In genomic region chr20:62633571-62634329, GRCh38 we compare ENCODE assay signal across 20 cellular contexts. TPM values are rescaled to one million over a fixed set of nuclear protein-coding genes. Genes with fewer than 3 reads are reported as not detected.
DNase-seq lines count a peak whose midpoint lies in the region; ATAC-seq and TF ChIP-seq lines count a peak whose summit lies in the region.
"Had no signal": no experiment of that assay in that cellular context is flagged by ENCODE, and none has a peak within 500 bp of the region (broad histone marks: within the 10 kb centered on the region; RNA-seq: fewer than 3 reads in every experiment).

No MANE protein-coding gene starts in this region.

- H3K9me3 ChIP-seq in GM23248 (ENCODE audit: low read depth) (no peaks in the 10 kb centered on the region), Panc1 (ENCODE audit: control insufficient read depth, insufficient read depth, low read depth, low read length) (no peaks in the 10 kb centered on the region)
- H3K9me3 ChIP-seq: SK-N-SH had no signal

- H3K79me2 ChIP-seq in GM23248 (ENCODE audit: insufficient read depth): no peaks in the 10 kb centered on the region

- H3K4me3 ChIP-seq in GM23248 (no peak overlapping the region), Panc1 (ENCODE audit: low read depth in 2 of 2, low read length in 2 of 2) (no peak overlapping the region), fibroblast of villous mesenchyme (ENCODE audit: low read depth, low read length) (no peak overlapping the region), retinal pigment epithelial cell (ENCODE audit: low read length) (no peak overlapping the region)

- H3K27me3 ChIP-seq in GM23248 (replicated peaks; ENCODE audit: insufficient read depth) (peaks cover 24% of the 10 kb centered on the region), Panc1 (ENCODE audit: control insufficient read depth, insufficient read depth, low read length) (no peaks in the 10 kb centered on the region)

- H3K36me3 ChIP-seq in GM23248 (ENCODE audit: low read depth) (no peaks in the 10 kb centered on the region), Panc1 (ENCODE audit: control insufficient read depth, insufficient read depth, low read length) (no peaks in the 10 kb centered on the region)

- H3K4me1 ChIP-seq in GM23248 (ENCODE audit: insufficient read depth) (no peaks in the 10 kb centered on the region), Panc1 (ENCODE audit: control insufficient read depth, insufficient read depth, low read length) (peaks cover 49% of the 10 kb centered on the region)

- no peak overlapping the region for H2AFZ ChIP-seq in GM23248

- H3K4me2 ChIP-seq in GM23248 (ENCODE audit: unreplicated experiment): no peak overlapping the region
- H3K4me2 ChIP-seq: KMS-11, SK-N-SH had no signal

- POLR2A ChIA-PET in Panc1 (lab: Charles Lee): interaction anchor here (0.7 kb wide), 1 partner anchor 13 kb away, joined by 5 read pairs; no protein-coding TSS in a partner anchor

- no peak overlapping the region for H3K9ac ChIP-seq in GM23248
- H3K9ac ChIP-seq: KMS-11, SK-N-SH had no signal

- no peaks in the 10 kb centered on the region for H3K9me2 ChIP-seq in GM23248 (ENCODE audit: insufficient read depth)
- H3K9me2 ChIP-seq: SK-N-SH had no signal

- CTCF ChIA-PET in Panc1 (lab: Charles Lee): no interaction called here

- intact Hi-C loops in Panc1 (cut with micrococcal nuclease; ENCODE audit: unreplicated experiment): no loop called here

- in situ Hi-C loops in GM23248 (cut with MboI): no loop called here
- in situ Hi-C loops in Panc1 (cut with HindIII; ENCODE audit: low pct_unique_long_range_greater_than_20kb, low sequenced_read_pairs): no loop called here
- in situ Hi-C loops in G401 (cut with HindIII; ENCODE audit: low sequenced_read_pairs): no loop called here

- DNase-seq in GM23248: peak; percentile 22
- DNase-seq in Panc1 (ENCODE audit: low read depth, low spot score): no peak
- DNase-seq in fibroblast of villous mesenchyme (ENCODE audit: low read depth): no peak
- peak; percentile 62 for DNase-seq in retinal pigment epithelial cell (ENCODE audit: low read depth)
- no peak for DNase-seq in amniotic stem cell (lab: John Stamatoyannopoulos, UW)
- no peak for DNase-seq in G401 (ENCODE audit: low spot score)
- DNase-seq in D341Med (ENCODE audit: low spot score): no peak
- DNase-seq: C1 segment of cervical spinal cord; CD8-positive, alpha-beta memory T cell; DMS79; GOT3; MV-4-11; NCI-H1417; NCI-H187; NCI-H2107; NCI-H510A; NCI-H748 treated with DMSO at 0.1 percent for 48 hours; SHP77 treated with DMSO at 0.1 percent for 48 hours; SK-N-SH had no signal

- no peak for ATAC-seq in Panc1

- H4K20me1 ChIP-seq in GM23248 (ENCODE audit: insufficient read depth): no peaks in the 10 kb centered on the region

- no peak overlapping the region for H3K27ac ChIP-seq in GM23248
- peak overlapping the region; percentile 44; the same call in 1 of the 2 replicates for H3K27ac ChIP-seq in Panc1 (ENCODE audit: low read length)
- H3K27ac ChIP-seq: KMS-11 had no signal

- WGBS in GM23248 (ENCODE audit: low coverage in 1 of 2, low lambda C conversion rate in 2 of 2, missing lambda C conversion rate in 2 of 2), 2 experiments: 31 to 32% methylated on average over 28 of the region's 28 CpGs

- H3F3A ChIP-seq in GM23248 (ENCODE audit: insufficient read depth): no peaks in the 10 kb centered on the region

- BruUV-seq in Panc1 (replicated peaks; lab: Mats Ljungman, UMichigan): no TSS peak

- TF ChIP-seq CTCF in Panc1 (IDR thresholded peaks at IDR 0.05) (no peak), fibroblast of villous mesenchyme (IDR thresholded peaks at IDR 0.05; ENCODE audit: insufficient read depth, low read depth, low read length) (peak; percentile 17), retinal pigment epithelial cell (conservative IDR thresholded peaks at IDR 0.05; ENCODE audit: low read depth, low read length) (peak; percentile 43)

RNA-seq across cellular contexts. Expression of gene SLCO4A1, which starts 8.6 kb away (rescaled TPM):
- total RNA-seq in GM23248 (2014; rRNA removed; shearing (Covaris generic)): 0.22 TPM in 1 of 2 replicates, not detected in the other
- polyA plus RNA-seq in GM23248 (2016; fragmentation: Nextera tagmentation; extraction: Ambion mirVana): 0.10 and 0.43 TPM in 2 replicates
- total RNA-seq in Panc1 (2021; ENCODE audit: unreplicated experiment): 167 TPM
- polyA plus RNA-seq in Panc1 (2012; ENCODE audit: insufficient read length): 145 TPM
- total RNA-seq in fibroblast of villous mesenchyme: 0.97 and 3.0 TPM in 2 replicates
- 9.2 and 10.3 TPM in 2 replicates for total RNA-seq in G401 (2014; rRNA removed; shearing (Covaris generic))

Comparison
In these comparisons a context has a peak if more than half of its experiments do, and no peak if none do; other contexts are left out.
1. DNase-seq: peak in GM23248 (single experiment) and retinal pigment epithelial cell (single experiment); none in Panc1 (single experiment), fibroblast of villous mesenchyme (single experiment), amniotic stem cell (single experiment), G401 (single experiment) and D341Med (single experiment).
2. RNA of gene SLCO4A1, which starts 8.6 kb away (total RNA-seq): 167 TPM in Panc1 (single experiment); 9.2 to 10.3 TPM in G401, 0.97 to 3.0 TPM in fibroblast of villous mesenchyme and 0.22 TPM in GM23248; every median in the first group is over 10 times any median in the second.